Comparison of ENCODE assay signal across 1 cellular context in the genomic region with DNA sequence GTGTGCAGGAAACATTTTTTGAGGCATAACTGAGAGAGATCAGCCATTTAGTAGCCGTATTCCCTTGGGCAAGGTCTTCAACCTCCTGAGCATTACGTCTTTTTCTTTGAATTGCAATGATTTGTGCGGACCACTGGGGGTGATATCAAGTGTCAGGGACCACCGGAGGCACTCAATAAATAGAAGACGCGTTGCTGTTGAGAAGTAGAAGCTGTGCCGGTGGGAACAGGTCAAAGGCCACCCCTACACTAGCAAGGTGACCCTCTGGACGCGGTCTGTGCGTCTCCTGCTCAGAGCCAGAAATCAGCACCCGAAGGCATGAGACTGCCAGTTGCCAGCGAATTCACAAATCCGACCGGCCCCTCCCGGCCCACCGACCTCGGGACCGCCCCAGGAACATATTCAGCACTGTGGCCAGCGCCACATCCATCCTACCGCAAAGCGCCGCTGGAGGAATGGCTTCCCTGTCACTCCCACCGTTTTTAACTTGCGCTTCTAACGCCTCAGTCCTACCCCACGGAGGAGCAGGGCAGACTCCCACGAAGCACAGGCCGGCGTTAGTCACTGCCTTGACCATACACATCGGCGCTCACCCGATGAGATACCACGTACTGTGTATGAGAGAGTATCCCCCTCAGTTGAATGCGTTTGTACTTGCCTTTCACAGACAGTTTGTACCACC.
A peak's percentile ranks its signal among the peaks of the same experiment; 100 is the strongest.
TF ChIP-seq lines count a peak whose summit lies in the region.

No MANE protein-coding gene starts in this region.

TF ChIP-seq in HepG2, 621 proteins besides CTCF, POLR2A, EP300 and RAD21 (continued from another document):
- peak; percentile 32; the same call in 1 of the 2 replicates for TF ChIP-seq ZNF687 (CRISPR knock-in tag; IDR thresholded peaks at IDR 0.05)
- TF ChIP-seq MIER2 (CRISPR knock-in tag; IDR thresholded peaks at IDR 0.05) = peak; percentile 98
- TF ChIP-seq ZSCAN21 (CRISPR knock-in tag; IDR thresholded peaks at IDR 0.05; ENCODE audit: borderline replicate concordance) = no peak
- peak; percentile 79 for TF ChIP-seq SALL1 (CRISPR knock-in tag; IDR thresholded peaks at IDR 0.05)
- 0 out of 2 replicates have a peak, but pooled peaks have one; percentile 41 for TF ChIP-seq ERF (CRISPR knock-in tag; IDR thresholded peaks at IDR 0.05)
- peak; percentile 92 for TF ChIP-seq WIZ (CRISPR knock-in tag; IDR thresholded peaks at IDR 0.05)
- no peak for TF ChIP-seq MAX (IDR thresholded peaks at IDR 0.05)
- TF ChIP-seq BCL3 (CRISPR knock-in tag; IDR thresholded peaks at IDR 0.05) = peak; percentile 28; the same call in 1 of the 2 replicates
- peak; percentile 32; the same call in 1 of the 2 replicates for TF ChIP-seq ZNF232 (CRISPR knock-in tag; IDR thresholded peaks at IDR 0.05; ENCODE audit: borderline replicate concordance)
- TF ChIP-seq EHMT2 (IDR thresholded peaks at IDR 0.05; ENCODE audit: borderline replicate concordance, low read depth, low read length) = peak; percentile 91
- TF ChIP-seq ATF5 (CRISPR knock-in tag; IDR thresholded peaks at IDR 0.05; ENCODE audit: low read depth) = 0 out of 2 replicates have a peak, but pooled peaks have one; percentile 51
- 0 out of 2 replicates have a peak, but pooled peaks have one; percentile 29 for TF ChIP-seq FOXO1 (CRISPR knock-in tag; IDR thresholded peaks at IDR 0.05)
- TF ChIP-seq BORCS8-MEF2B (CRISPR knock-in tag; IDR thresholded peaks at IDR 0.05) = peak; percentile 67; the same call in 1 of the 2 replicates
- peak; percentile 32 for TF ChIP-seq TEAD3 (CRISPR knock-in tag; optimal IDR thresholded peaks at IDR 0.05; ENCODE audit: borderline replicate concordance)
- TF ChIP-seq ZNF788 (CRISPR knock-in tag; IDR thresholded peaks at IDR 0.05; ENCODE audit: borderline replicate concordance) = no peak
- TF ChIP-seq REST (IDR thresholded peaks at IDR 0.05; ENCODE audit: borderline replicate concordance in 1 of 2, low read depth in 1 of 2, low read length in 2 of 2) = peak; percentile 96 to 97
- 0 out of 2 replicates have a peak, but pooled peaks have one; percentile 64 for TF ChIP-seq ZNF441 (CRISPR knock-in tag; IDR thresholded peaks at IDR 0.05; ENCODE audit: borderline replicate concordance)
- TF ChIP-seq TBX2 (CRISPR knock-in tag; IDR thresholded peaks at IDR 0.05; ENCODE audit: borderline replicate concordance) = peak; percentile 37; the same call in 1 of the 2 replicates
- 0 out of 2 replicates have a peak, but pooled peaks have one; percentile 39 for TF ChIP-seq ZNF790 (CRISPR knock-in tag; IDR thresholded peaks at IDR 0.05; ENCODE audit: borderline replicate concordance)
- TF ChIP-seq, protein P1, sequence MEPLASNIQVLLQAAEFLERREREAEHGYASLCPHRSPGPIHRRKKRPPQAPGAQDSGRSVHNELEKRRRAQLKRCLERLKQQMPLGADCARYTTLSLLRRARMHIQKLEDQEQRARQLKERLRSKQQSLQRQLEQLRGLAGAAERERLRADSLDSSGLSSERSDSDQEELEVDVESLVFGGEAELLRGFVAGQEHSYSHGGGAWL (CRISPR knock-in tag; IDR thresholded peaks at IDR 0.05) = peak; percentile 58; the same call in 1 of the 2 replicates
